ENCODE assay signal across 18 cellular contexts in the genomic region with DNA sequence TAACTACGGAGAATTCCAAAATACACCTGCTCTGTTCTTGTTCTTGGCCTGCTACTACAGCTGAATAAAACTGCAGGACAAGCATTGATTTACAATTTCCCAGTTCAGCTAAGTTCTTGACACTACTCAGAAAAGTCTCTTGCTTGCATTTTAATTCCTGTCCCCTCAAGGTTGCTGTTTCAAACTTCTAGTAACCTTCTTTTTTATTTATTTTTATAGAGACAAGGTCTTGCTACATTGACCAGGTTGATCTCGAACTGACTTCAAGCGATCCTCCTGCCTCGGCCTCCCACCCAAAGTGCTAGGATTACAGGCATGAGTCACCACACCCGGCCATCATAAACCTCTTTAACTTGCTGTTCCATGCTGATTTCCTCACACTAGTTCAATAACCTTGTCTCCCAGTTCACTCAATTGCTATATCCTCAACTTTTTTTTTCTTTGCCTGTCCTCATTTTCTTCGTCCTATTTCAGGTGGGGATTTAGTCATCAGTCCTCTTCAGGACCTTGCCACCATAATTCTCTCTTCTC.
DNase-seq lines count a peak whose midpoint lies in the region; ATAC-seq, FAIRE-seq and TF ChIP-seq lines count a peak whose summit lies in the region.
"Had no signal": no experiment of that assay in that cellular context is flagged by ENCODE, and none has a peak within 500 bp of the region (broad histone marks: within the 10 kb centered on the region; RNA-seq: fewer than 3 reads in every experiment).

No MANE protein-coding gene starts in this region.

- no peak overlapping the region for H3K9ac ChIP-seq in GM12878 (ENCODE audit: control insufficient read depth, insufficient read depth, low read length)
- H3K9ac ChIP-seq: parathyroid adenoma had no signal

- TF ChIP-seq CTCF in GM12878 (IDR thresholded peaks at IDR 0.05 in 2 of 3, conservative IDR thresholded peaks at IDR 0.05 in 1 of 3; ENCODE audit: control insufficient read depth in 2 of 3, extremely low read depth in 1 of 3, insufficient read depth in 1 of 3, low read depth in 3 of 3, low read length in 3 of 3) (no peak), right lobe of liver (IDR thresholded peaks at IDR 0.05) (no peak), GM13976 (IDR thresholded peaks at IDR 0.05; ENCODE audit: borderline replicate concordance, control extremely low read depth, extremely low read depth, insufficient read depth, missing control alignments) (no peak)

- H2AFZ ChIP-seq in ACC112 (ENCODE audit: low read length, unreplicated experiment) (no peak overlapping the region), GM12878 (ENCODE audit: control insufficient read depth, low read depth, low read length) (no peak overlapping the region)
- H2AFZ ChIP-seq: parathyroid adenoma had no signal

- no TSS peak for BruUV-seq in GM12878 (replicated peaks; lab: Mats Ljungman, UMichigan)

- H3K4me3 ChIP-seq in ACC112 (ENCODE audit: low read depth, low read length) (no peak overlapping the region), GM12878 (no peak overlapping the region), right lobe of liver (no peak overlapping the region)
- H3K4me3 ChIP-seq: coronary artery had no signal

- H3K9me3 ChIP-seq in GM12878 (replicated peaks; ENCODE audit: control insufficient read depth, insufficient read depth, low read length), result no peaks in the 10 kb centered on the region
- no peaks in the 10 kb centered on the region for H3K9me3 ChIP-seq in right lobe of liver

- peak overlapping the region; percentile 55 for H3K27ac ChIP-seq in ACC112 (ENCODE audit: low read depth, low read length)
- no peak overlapping the region for H3K27ac ChIP-seq in GM12878 (ENCODE audit: control insufficient read depth, insufficient read depth)
- no peak overlapping the region for H3K27ac ChIP-seq in right lobe of liver
- H3K27ac ChIP-seq: coronary artery, parathyroid adenoma had no signal

- intact Hi-C loops in GM12878 (cut with micrococcal nuclease; ENCODE audit: unreplicated experiment), result loop anchor here (1.0 to 10.0 kb wide), 7 partner anchors 81 to 581 kb away; no protein-coding TSS in a partner anchor
- intact Hi-C loops in right lobe of liver (cut with DNase I), result loop anchor here in 1 of 2 donors (10.0 kb wide), 1 partner anchor 351 kb away; no protein-coding TSS in a partner anchor

- in situ Hi-C loops in GM12878 (cut with MboI), result no loop called here
- in situ Hi-C loops in GM13976 (cut with MboI; ENCODE audit: low sequenced_read_pairs, unreplicated experiment), result loop anchor here (10.0 kb wide), 1 partner anchor 431 kb away; no protein-coding TSS in a partner anchor

- no peak for TF ChIP-seq POLR2A in GM12878 (IDR thresholded peaks at IDR 0.05; ENCODE audit: low read depth, low read length)
- TF ChIP-seq POLR2A in right lobe of liver (IDR thresholded peaks at IDR 0.05), result no peak

- peaks cover 5% of the 10 kb centered on the region for H3K36me3 ChIP-seq in ACC112 (ENCODE audit: insufficient read depth, low read length)
- no peaks in the 10 kb centered on the region for H3K36me3 ChIP-seq in GM12878 (ENCODE audit: control insufficient read depth in 2 of 2, insufficient read depth in 2 of 2, low read length in 1 of 2)
- H3K36me3 ChIP-seq in right lobe of liver, result no peaks in the 10 kb centered on the region

- TF ChIP-seq RAD21 in GM12878 (IDR thresholded peaks at IDR 0.05; ENCODE audit: insufficient read depth, low read depth, low read length), result no peak

- FAIRE-seq in GM12878 (lab: Jason Lieb, UNC), result peak; percentile 18
- FAIRE-seq: urothelium cell line had no signal

- no peak for TF ChIP-seq EP300 in GM12878 (IDR thresholded peaks at IDR 0.05; ENCODE audit: borderline replicate concordance in 1 of 2, control insufficient read depth in 1 of 2, low read depth in 2 of 2, low read length in 2 of 2)

- CTCF ChIA-PET in HEK293T (lab: Yijun Ruan, JAX), result interaction anchor here (1.7 kb wide), 1 partner anchor 438 kb away, joined by 8 read pairs; no protein-coding TSS in a partner anchor
- CTCF ChIA-PET in GM12878 (lab: Yijun Ruan, JAX), result interaction anchor here (0.7 to 5.8 kb wide), 16 partner anchors 10 to 436 kb away, joined by 3 to 50 read pairs (median 7); no protein-coding TSS in a partner anchor

- POLR2A ChIA-PET in HEK293T (lab: Yijun Ruan, JAX) (no interaction called here), GM12878 (lab: Charles Lee) (interaction anchor here (0.6 to 5.4 kb wide), 4 partner anchors 56 to 1518 kb away, joined by 3 to 28 read pairs (median 4); a partner anchor contains a TSS)

- H4K20me1 ChIP-seq in GM12878 (ENCODE audit: control insufficient read depth, insufficient read depth), result no peaks in the 10 kb centered on the region

- SMC1A ChIA-PET in GM12878 (lab: Charles Lee; ENCODE audit: uncharacterized antibody, unreplicated experiment), result interaction anchor here (0.6 to 5.7 kb wide), 25 partner anchors 9 to 436 kb away, joined by 3 to 47 read pairs (median 5); a partner anchor contains a TSS

- H3K79me2 ChIP-seq in ACC112 (ENCODE audit: control insufficient read depth, insufficient read depth, low read length, unreplicated experiment), result peaks cover 30% of the 10 kb centered on the region
- no peaks in the 10 kb centered on the region for H3K79me2 ChIP-seq in GM12878 (ENCODE audit: control insufficient read depth, insufficient read depth, low read length)
- H3K79me2 ChIP-seq: parathyroid adenoma had no signal

- DNase-seq in HEK293T (ENCODE audit: extremely low spot score) (no peak), GM12878 (ENCODE audit: low read depth, low spot score) (no peak), right lobe of liver (no peak), medulla oblongata (ENCODE audit: extremely low spot score) (no peak), GM13976 (ENCODE audit: low spot score) (no peak), NCI-H1048 (lab: John Stamatoyannopoulos, UW) (no peak)
- DNase-seq: activated CD4-positive, CD25-positive, alpha-beta regulatory T cell; activated CD8-positive, alpha-beta memory T cell treated with anti-CD3 and anti-CD28 coated beads for 24 hours; activated naive CD8-positive, alpha-beta T cell treated with anti-CD3 and anti-CD28 coated beads, Interleukin-2, amount 10 ng/mL, durations not matched to agents 7 days and 5 days; activated T-cell treated with anti-CD3 and anti-CD28 coated beads, Interleukin-2, amount 50 U/mL, for 72 hours; islet precursor cell; natural killer cell; stimulated activated CD4-positive, alpha-beta T cell treated with anti-CD3 and anti-CD28 coated beads, Interleukin-2, amount 100 ng/mL, for 48 hours had no signal

- RAD21 ChIA-PET in GM12878 (lab: Charles Lee; ENCODE audit: unreplicated experiment), result interaction anchor here (0.9 to 3.1 kb wide), 20 partner anchors 9 to 437 kb away, joined by 3 to 35 read pairs (median 6); a partner anchor contains a TSS

- H3K27me3 ChIP-seq in ACC112 (ENCODE audit: insufficient read depth, low read length), result no peaks in the 10 kb centered on the region
- no peaks in the 10 kb centered on the region for H3K27me3 ChIP-seq in GM12878 (replicated peaks in 1 of 2; ENCODE audit: control insufficient read depth in 2 of 2, insufficient read depth in 2 of 2, low read length in 1 of 2)
- H3K27me3 ChIP-seq in right lobe of liver, result no peaks in the 10 kb centered on the region

- H3K4me1 ChIP-seq in ACC112 (ENCODE audit: control insufficient read depth, insufficient read depth, low read length, unreplicated experiment), result peaks cover 24% of the 10 kb centered on the region
- peaks cover 14% of the 10 kb centered on the region for H3K4me1 ChIP-seq in GM12878 (ENCODE audit: control insufficient read depth, insufficient read depth, low read length)
- H3K4me1 ChIP-seq in right lobe of liver, result peaks cover 0 to 15% (median 7%) of the 10 kb centered on the region in 4 donors
- H3K4me1 ChIP-seq: parathyroid adenoma had no signal

- ATAC-seq in GM12878 (peak; percentile 6; the same call in 2 of the 3 replicates), right lobe of liver (peak in 3 of 4 donors; percentile 21 to 42 (median 28))
- no peak for ATAC-seq in activated CD4-positive, CD25-positive, alpha-beta regulatory T cell treated with anti-CD3 and anti-CD28 coated beads, Interleukin-2, amount 50 U/mL, for 24 hours

- peak overlapping the region; percentile 49 for H3K4me2 ChIP-seq in GM12878 (ENCODE audit: control insufficient read depth, insufficient read depth)

- WGBS in GM12878 (ENCODE audit: insufficient coverage, insufficient replicate concordance, low lambda C conversion rate, missing lambda C conversion rate), result 88% methylated on average over 6 of the region's 6 CpGs
- 66% methylated on average over 6 of the region's 6 CpGs for WGBS in right lobe of liver (ENCODE audit: insufficient coverage, low coverage, low lambda C conversion rate, missing lambda C conversion rate)

TF ChIP-seq in HEK293T, 16 proteins besides CTCF, POLR2A, EP300 and RAD21:
- no peak for TF ChIP-seq TARDBP (IDR thresholded peaks at IDR 0.05)
- TF ChIP-seq SUZ12 (IDR thresholded peaks at IDR 0.05), result no peak
- TF ChIP-seq, protein P1, sequence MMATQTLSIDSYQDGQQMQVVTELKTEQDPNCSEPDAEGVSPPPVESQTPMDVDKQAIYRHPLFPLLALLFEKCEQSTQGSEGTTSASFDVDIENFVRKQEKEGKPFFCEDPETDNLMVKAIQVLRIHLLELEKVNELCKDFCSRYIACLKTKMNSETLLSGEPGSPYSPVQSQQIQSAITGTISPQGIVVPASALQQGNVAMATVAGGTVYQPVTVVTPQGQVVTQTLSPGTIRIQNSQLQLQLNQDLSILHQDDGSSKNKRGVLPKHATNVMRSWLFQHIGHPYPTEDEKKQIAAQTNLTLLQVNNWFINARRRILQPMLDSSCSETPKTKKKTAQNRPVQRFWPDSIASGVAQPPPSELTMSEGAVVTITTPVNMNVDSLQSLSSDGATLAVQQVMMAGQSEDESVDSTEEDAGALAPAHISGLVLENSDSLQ (IDR thresholded peaks at IDR 0.05), result peak; percentile 64
- no peak for TF ChIP-seq LEF1 (IDR thresholded peaks at IDR 0.05; ENCODE audit: borderline replicate concordance)
- TF ChIP-seq L3MBTL2 (conservative IDR thresholded peaks at IDR 0.05), result no peak

TF ChIP-seq in GM12878, 131 proteins besides CTCF, POLR2A, EP300 and RAD21 (continues in another document):
- TF ChIP-seq SRF (IDR thresholded peaks at IDR 0.05; ENCODE audit: low read depth in 2 of 2, low read length in 2 of 2), result no peak
- TF ChIP-seq, protein P2, sequence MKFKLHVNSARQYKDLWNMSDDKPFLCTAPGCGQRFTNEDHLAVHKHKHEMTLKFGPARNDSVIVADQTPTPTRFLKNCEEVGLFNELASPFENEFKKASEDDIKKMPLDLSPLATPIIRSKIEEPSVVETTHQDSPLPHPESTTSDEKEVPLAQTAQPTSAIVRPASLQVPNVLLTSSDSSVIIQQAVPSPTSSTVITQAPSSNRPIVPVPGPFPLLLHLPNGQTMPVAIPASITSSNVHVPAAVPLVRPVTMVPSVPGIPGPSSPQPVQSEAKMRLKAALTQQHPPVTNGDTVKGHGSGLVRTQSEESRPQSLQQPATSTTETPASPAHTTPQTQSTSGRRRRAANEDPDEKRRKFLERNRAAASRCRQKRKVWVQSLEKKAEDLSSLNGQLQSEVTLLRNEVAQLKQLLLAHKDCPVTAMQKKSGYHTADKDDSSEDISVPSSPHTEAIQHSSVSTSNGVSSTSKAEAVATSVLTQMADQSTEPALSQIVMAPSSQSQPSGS (IDR thresholded peaks at IDR 0.05; ENCODE audit: low read length), result 0 out of 2 replicates have a peak, but pooled peaks have one; percentile 4
- peak; percentile 51; the same call in 1 of the 2 replicates for TF ChIP-seq MTA3 (IDR thresholded peaks at IDR 0.05; ENCODE audit: borderline replicate concordance, low read length)
- TF ChIP-seq ZSCAN29 (IDR thresholded peaks at IDR 0.05), result 0 out of 2 replicates have a peak, but pooled peaks have one; percentile 4

Comparison
In these comparisons a context has a peak if more than half of its experiments do, and no peak if none do; other contexts are left out.
1. ATAC-seq: peak in GM12878 (single experiment) and right lobe of liver (3 of 4); none in activated CD4-positive, CD25-positive, alpha-beta regulatory T cell treated with anti-CD3 and anti-CD28 coated beads, Interleukin-2, amount 50 U/mL, for 24 hours (0 of 2).